22 cellular contexts compared by ENCODE assay signal in the genomic region with DNA sequence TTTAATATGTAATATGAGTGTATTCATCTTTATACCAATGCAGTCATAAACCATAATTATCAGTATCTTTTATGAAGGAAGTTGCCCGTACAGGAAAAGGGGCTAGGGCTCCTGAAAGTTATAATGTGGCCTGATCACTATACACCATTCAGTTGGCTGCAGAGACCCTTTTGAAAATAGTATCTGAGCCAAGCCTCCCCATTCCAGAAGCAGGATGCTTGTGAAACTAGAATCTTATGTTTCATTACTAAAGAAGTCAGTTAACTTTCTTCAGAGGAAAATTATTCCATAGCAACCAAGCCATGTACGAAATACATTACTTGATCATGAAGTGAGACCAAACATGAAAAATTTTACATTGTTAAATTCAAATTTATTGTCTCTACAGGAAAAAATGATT.
DNase-seq lines count a peak whose midpoint lies in the region; ATAC-seq and TF ChIP-seq lines count a peak whose summit lies in the region.
"Had no signal": no experiment of that assay in that cellular context is flagged by ENCODE, and none has a peak within 500 bp of the region (broad histone marks: within the 10 kb centered on the region; RNA-seq: fewer than 3 reads in every experiment).

No MANE protein-coding gene starts in this region.

- H3K4me1 ChIP-seq in fibroblast of lung (ENCODE audit: control insufficient read depth, extremely low read depth, insufficient read depth, low read length), result peaks cover 5% of the 10 kb centered on the region
- H3K4me1 ChIP-seq in uterus, result peaks cover 0 to 3% of the 10 kb centered on the region in 2 donors
- H3K4me1 ChIP-seq: BE2C, Peyer's patch, SJCRH30 had no signal

- peaks cover 26% of the 10 kb centered on the region for H3K4me1 Mint-ChIP-seq in nephron
- no peaks in the 10 kb centered on the region for H3K4me1 Mint-ChIP-seq in CD14-positive monocyte
- H3K4me1 Mint-ChIP-seq: CD4-positive, CD25-positive, alpha-beta regulatory T cell; IgD-negative memory B cell had no signal

- no peak overlapping the region for H2AFZ ChIP-seq in fibroblast of lung (ENCODE audit: low read length)

- H3K4me3 Mint-ChIP-seq in nephron, result no peak overlapping the region
- no peak overlapping the region for H3K4me3 Mint-ChIP-seq in CD14-positive monocyte
- H3K4me3 Mint-ChIP-seq: CD4-positive, CD25-positive, alpha-beta regulatory T cell; IgD-negative memory B cell had no signal

- H3K36me3 Mint-ChIP-seq in nephron (ENCODE audit: low read depth) (peaks cover 8% of the 10 kb centered on the region), CD14-positive monocyte (no peaks in the 10 kb centered on the region)
- no peaks in the 10 kb centered on the region for H3K36me3 Mint-ChIP-seq in activated naive CD4-positive, alpha-beta T cell treated with anti-CD3 and anti-CD28 coated beads, Interleukin-2, amount 50 U/mL, for 72 hours
- H3K36me3 Mint-ChIP-seq: CD4-positive, CD25-positive, alpha-beta regulatory T cell; IgD-negative memory B cell had no signal

- H3K79me2 ChIP-seq in fibroblast of lung (ENCODE audit: control insufficient read depth, insufficient read depth, low read length), result no peaks in the 10 kb centered on the region

- H3K4me3 ChIP-seq in choroid plexus epithelial cell (ENCODE audit: low read depth, low read length) (no peak overlapping the region), fibroblast of lung (replicated peaks in 1 of 4; ENCODE audit: control extremely low read depth in 1 of 4, insufficient read depth in 1 of 4, low read depth in 3 of 4, low read length in 4 of 4) (no peak overlapping the region), uterus (no peak overlapping the region)
- H3K4me3 ChIP-seq: GM12878, Peyer's patch, SJCRH30 had no signal

- H3K36me3 ChIP-seq in fibroblast of lung (ENCODE audit: control insufficient read depth, insufficient read depth, low read length) (no peaks in the 10 kb centered on the region), uterus (no peaks in the 10 kb centered on the region)
- H3K36me3 ChIP-seq: BE2C, Peyer's patch, SJCRH30 had no signal

- TF ChIP-seq CTCF in choroid plexus epithelial cell (conservative IDR thresholded peaks at IDR 0.05; ENCODE audit: low read depth, low read length) (no peak), fibroblast of lung (conservative IDR thresholded peaks at IDR 0.05 in 1 of 2, IDR thresholded peaks at IDR 0.05 in 1 of 2; ENCODE audit: low read depth in 1 of 2, low read length in 2 of 2) (no peak), nephron (IDR thresholded peaks at IDR 0.05; ENCODE audit: unreplicated experiment in 3 of 3) (no peak), uterus (IDR thresholded peaks at IDR 0.05) (no peak), CD14-positive monocyte (IDR thresholded peaks at IDR 0.05) (no peak), GM10248 (IDR thresholded peaks at IDR 0.05; ENCODE audit: control extremely low read depth, extremely low read depth, low read depth, missing control alignments) (no peak)

- no peak for ATAC-seq in activated naive CD4-positive, alpha-beta T cell treated with anti-CD3 and anti-CD28 coated beads, Interleukin-2, amount 50 U/mL, for 72 hours
- ATAC-seq in HG02759 (IDR thresholded peaks at IDR 0.05; ENCODE audit: unreplicated experiment), result no peak
- ATAC-seq: GM12878 had no signal

- TF ChIP-seq POLR2A in uterus (IDR thresholded peaks at IDR 0.05), result no peak

- H3K9me3 Mint-ChIP-seq in nephron, result peaks cover 7% of the 10 kb centered on the region
- H3K9me3 Mint-ChIP-seq in CD14-positive monocyte, result peaks cover 0 to 4% (median 2%) of the 10 kb centered on the region in 7 donors
- peaks cover 6 to 13% of the 10 kb centered on the region in 2 donors for H3K9me3 Mint-ChIP-seq in activated naive CD4-positive, alpha-beta T cell treated with anti-CD3 and anti-CD28 coated beads, Interleukin-2, amount 50 U/mL, for 72 hours

- H3K9ac ChIP-seq in fibroblast of lung (ENCODE audit: insufficient read depth, low read length), result no peak overlapping the region

- H3K9me3 ChIP-seq in fibroblast of lung (ENCODE audit: control insufficient read depth, insufficient read depth, low read depth, low read length) (no peaks in the 10 kb centered on the region), uterus (no peaks in the 10 kb centered on the region)
- H3K9me3 ChIP-seq: BE2C, Peyer's patch had no signal

- DNase-seq in choroid plexus epithelial cell (ENCODE audit: low read depth) (peak; percentile 14), fibroblast of lung (ENCODE audit: low read depth in 2 of 2) (peak in 1 of 2 donors; percentile 42), uterus (no peak), CD14-positive monocyte (ENCODE audit: low spot score) (no peak), GM10248 (ENCODE audit: extremely low spot score) (no peak)
- no peak for DNase-seq in activated naive CD4-positive, alpha-beta T cell treated with anti-CD3 and anti-CD28 coated beads, Interleukin-2, amount 50 U/mL, for 72 hours (ENCODE audit: low spot score in 2 of 2)
- DNase-seq: BE2C; CD4-positive, CD25-positive, alpha-beta regulatory T cell; DMS79; GOT3; NCI-H1694; NCI-H2081; NCI-H2171; NCI-H345; NCI-H524 treated with DMSO at 0.1 percent for 48 hours; NCI-H82; Peyer's patch; SJCRH30 had no signal

- no peaks in the 10 kb centered on the region for H4K20me1 ChIP-seq in fibroblast of lung (ENCODE audit: control insufficient read depth, extremely low read depth, insufficient read depth, low read length)

- H3K27me3 ChIP-seq in fibroblast of lung (ENCODE audit: control insufficient read depth, insufficient read depth, low read length) (no peaks in the 10 kb centered on the region), uterus (no peaks in the 10 kb centered on the region)
- H3K27me3 ChIP-seq: Peyer's patch, SJCRH30 had no signal

- H3K27ac Mint-ChIP-seq in nephron (peak overlapping the region; percentile 68 to 92 (median 90)), CD14-positive monocyte (no peak overlapping the region)
- H3K27ac Mint-ChIP-seq in activated naive CD4-positive, alpha-beta T cell treated with anti-CD3 and anti-CD28 coated beads, Interleukin-2, amount 50 U/mL, for 72 hours, result no peak overlapping the region
- H3K27ac Mint-ChIP-seq: CD4-positive, CD25-positive, alpha-beta regulatory T cell; IgD-negative memory B cell had no signal

- no peak overlapping the region for H3K27ac ChIP-seq in fibroblast of lung (ENCODE audit: insufficient read depth, low read length)
- peak overlapping the region; percentile 60 to 68 for H3K27ac ChIP-seq in uterus
- H3K27ac ChIP-seq: SJCRH30 had no signal

- H3K27me3 Mint-ChIP-seq in nephron (ENCODE audit: low read depth) (no peaks in the 10 kb centered on the region), CD14-positive monocyte (ENCODE audit: low read depth in 3 of 3) (peaks cover 0 to 4% (median 0%) of the 10 kb centered on the region in 3 donors)
- H3K27me3 Mint-ChIP-seq: CD4-positive, CD25-positive, alpha-beta regulatory T cell; IgD-negative memory B cell had no signal

- intact Hi-C loops in uterus (cut with DNase I; ENCODE audit: low total_unique reads), result no loop called here
- intact Hi-C loops in CD14-positive monocyte (cut with micrococcal nuclease), result no loop called here

- CTCF ChIA-PET in GM10248 (lab: Yijun Ruan, JAX), result no interaction called here

- peak overlapping the region; percentile 64 for H3K4me2 ChIP-seq in fibroblast of lung (ENCODE audit: extremely low read depth, insufficient read depth, low read length)

- POLR2A ChIA-PET in GM10248 (lab: Yijun Ruan, JAX), result no interaction called here

Comparison
In these comparisons a context has a peak if more than half of its experiments do, and no peak if none do; other contexts are left out.
1. H3K27ac Mint-ChIP-seq: peak in nephron (3 of 3); none in CD14-positive monocyte (0 of 7) and activated naive CD4-positive, alpha-beta T cell treated with anti-CD3 and anti-CD28 coated beads, Interleukin-2, amount 50 U/mL, for 72 hours (0 of 2).